ENCODE assay signal across 8 cellular contexts in genomic region chr7:26291699-26292538, GRCh38. TPM values are rescaled to one million over a fixed set of nuclear protein-coding genes. Genes with fewer than 3 reads are reported as not detected.
DNase-seq lines count a peak whose midpoint lies in the region; ATAC-seq and TF ChIP-seq lines count a peak whose summit lies in the region.

TSS of gene SNX10 (plus strand) at chr7:26291862. CDS start at chr7:26346443, 54,581 bp downstream.

- H3K27me3 ChIP-seq in lower lobe of right lung (ENCODE audit: low read depth) = peaks cover 8% of the 10 kb centered on the region

- H3K9me3 Mint-ChIP-seq in chondrocyte (ENCODE audit: low read depth) = no peaks in the 10 kb centered on the region

- peaks cover 6% of the 10 kb centered on the region for H3K27me3 Mint-ChIP-seq in chondrocyte (ENCODE audit: low read depth)

- H3K27ac ChIP-seq in lower lobe of right lung = peak within 1 kb of the TSS; percentile 81

- peaks cover 3% of the 10 kb centered on the region for H3K4me1 Mint-ChIP-seq in chondrocyte (ENCODE audit: low read depth)

- intact Hi-C loops in lower lobe of right lung (cut with DNase I) = no loop called here

- H3K4me1 ChIP-seq in lower lobe of right lung = peaks cover 29% of the 10 kb centered on the region

- peak within 1 kb of the TSS; percentile 63 for H3K4me3 ChIP-seq in lower lobe of right lung

- H3K4me3 Mint-ChIP-seq in chondrocyte (ENCODE audit: unreplicated experiment) = peak within 1 kb of the TSS; percentile 75

- peak; percentile 64 for TF ChIP-seq POLR2A in GM18505 (IDR thresholded peaks at IDR 0.05; ENCODE audit: borderline replicate concordance, extremely low read depth, insufficient read depth, insufficient read length)

- no peak within 1 kb of the TSS for H3K27ac Mint-ChIP-seq in chondrocyte (ENCODE audit: unreplicated experiment)

- DNase-seq in NCI-H2081 treated with DMSO at 0.1 percent for 48 hours (lab: John Stamatoyannopoulos, UW) (peak; percentile 21), chondrocyte (ENCODE audit: low spot score) (no peak), lower lobe of right lung (peak; percentile 79), SK-N-DZ (ENCODE audit: low spot score) (no peak)
- DNase-seq in stimulated activated CD4-positive, alpha-beta T cell treated with anti-CD3 and anti-CD28 coated beads, TNF-alpha, amount 100 ng/mL, for 4 hours (ENCODE audit: low read depth in 3 of 3) = peak; percentile 44 to 54 (median 48)

- no peaks in the 10 kb centered on the region for H3K36me3 ChIP-seq in lower lobe of right lung

- ATAC-seq in GM18505 (IDR thresholded peaks at IDR 0.05; ENCODE audit: unreplicated experiment) (peak; percentile 70), HG02943 (IDR thresholded peaks at IDR 0.05; ENCODE audit: low read depth, unreplicated experiment) (peak; percentile 62), lower lobe of right lung (peak; percentile 81 to 87)
- peak; percentile 37 to 51 for ATAC-seq in activated CD4-positive, CD25-positive, alpha-beta regulatory T cell treated with anti-CD3 and anti-CD28 coated beads, Interleukin-2, amount 50 U/mL, for 24 hours

- TF ChIP-seq CTCF in chondrocyte (IDR thresholded peaks at IDR 0.05) (peak; percentile 36), lower lobe of right lung (IDR thresholded peaks at IDR 0.05) (peak; percentile 27)

- no peaks in the 10 kb centered on the region for H3K36me3 Mint-ChIP-seq in chondrocyte (ENCODE audit: low read depth)

- no peaks in the 10 kb centered on the region for H3K9me3 ChIP-seq in lower lobe of right lung

RNA-seq across cellular contexts. Expression of gene SNX10, which starts in this region (rescaled TPM):
- total RNA-seq in chondrocyte = 0.56 to 1.2 TPM (median 0.62 TPM) in 3 replicates
- total RNA-seq in lower lobe of right lung = 85.1 TPM
- polyA plus RNA-seq in SK-N-DZ (2014; cell fraction: cytosol; rRNA removed) = 1.2 and 3.1 TPM in 2 replicates
- 1.6 TPM in 2 replicates for polyA plus RNA-seq in SK-N-DZ (2014; cell fraction: nucleus; rRNA removed)

Comparison
In these comparisons a context has a peak if more than half of its experiments do, and no peak if none do; other contexts are left out.
1. RNA of gene SNX10 (total RNA-seq): 85.1 TPM in lower lobe of right lung (single experiment); 0.56 to 1.2 TPM in chondrocyte; every median in the first group is over 10 times any median in the second.
2. DNase-seq: peak in NCI-H2081 treated with DMSO at 0.1 percent for 48 hours (single experiment), lower lobe of right lung (single experiment) and stimulated activated CD4-positive, alpha-beta T cell treated with anti-CD3 and anti-CD28 coated beads, TNF-alpha, amount 100 ng/mL, for 4 hours (3 of 3); none in chondrocyte (single experiment) and SK-N-DZ (single experiment).
3. Peak in every context shown above with its lines, with median percentiles within 50 percentile points of each other: ATAC-seq.